11 cellular contexts compared by ENCODE assay signal in the genomic region with DNA sequence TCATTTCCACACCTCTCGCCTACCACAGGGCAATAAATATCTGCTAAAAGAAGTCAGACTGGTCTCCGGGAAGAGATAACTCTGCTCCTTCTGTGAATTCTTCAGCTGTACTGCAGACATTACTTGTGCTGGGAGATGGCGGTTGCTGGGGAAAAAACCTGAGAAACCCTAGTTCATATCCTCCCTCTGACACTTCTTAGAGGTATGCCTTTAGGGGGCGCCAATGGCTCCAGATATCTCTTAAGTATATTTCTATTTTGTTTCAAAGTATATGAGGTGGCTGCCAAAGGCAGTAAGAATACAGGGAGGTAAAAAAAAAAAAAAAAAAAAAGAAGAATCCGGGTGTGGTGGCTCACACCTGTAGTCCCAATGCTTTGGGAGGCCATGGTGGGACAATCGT.
DNase-seq lines count a peak whose midpoint lies in the region; ATAC-seq and TF ChIP-seq lines count a peak whose summit lies in the region.
"Had no signal": no experiment of that assay in that cellular context is flagged by ENCODE, and none has a peak within 500 bp of the region (broad histone marks: within the 10 kb centered on the region; RNA-seq: fewer than 3 reads in every experiment).

No MANE protein-coding gene starts in this region.

- H3K9ac ChIP-seq in smooth muscle cell (ENCODE audit: low read depth): no peak overlapping the region

- H3K9me3 Mint-ChIP-seq in activated naive CD4-positive, alpha-beta T cell treated with anti-CD3 and anti-CD28 coated beads for 36 hours: no peaks in the 10 kb centered on the region
- no peaks in the 10 kb centered on the region for H3K9me3 Mint-ChIP-seq in chondrocyte (ENCODE audit: low read depth)

- H2AFZ ChIP-seq in smooth muscle cell (ENCODE audit: low read depth): no peak overlapping the region

- no peaks in the 10 kb centered on the region for H3F3A ChIP-seq in smooth muscle cell (ENCODE audit: low read depth)

- H3K27ac Mint-ChIP-seq in activated naive CD4-positive, alpha-beta T cell treated with anti-CD3 and anti-CD28 coated beads for 36 hours: no peak overlapping the region
- no peak overlapping the region for H3K27ac Mint-ChIP-seq in chondrocyte (ENCODE audit: unreplicated experiment)

- CTCF ChIA-PET in activated naive CD4-positive, alpha-beta T cell treated with anti-CD3 and anti-CD28 coated beads for 36 hours (lab: Charles Lee): interaction anchor here (1.6 to 2.4 kb wide), 2 partner anchors 10 to 11 kb away, joined by 6 to 8 read pairs; no protein-coding TSS in a partner anchor

- H3K79me2 ChIP-seq in smooth muscle cell (ENCODE audit: low read depth): no peaks in the 10 kb centered on the region

- H3K27ac ChIP-seq in smooth muscle cell (ENCODE audit: low read depth): no peak overlapping the region
- H3K27ac ChIP-seq: SJSA1 had no signal

- no peak for ATAC-seq in GM21529 (IDR thresholded peaks at IDR 0.05; ENCODE audit: unreplicated experiment)

- no peak overlapping the region for H3K4me3 ChIP-seq in smooth muscle cell
- H3K4me3 ChIP-seq: SJSA1 had no signal

- DNase-seq in activated naive CD4-positive, alpha-beta T cell treated with anti-CD3 and anti-CD28 coated beads for 36 hours: peak; percentile 62
- no peak for DNase-seq in activated naive CD4-positive, alpha-beta T cell (lab: John Stamatoyannopoulos, UW)
- DNase-seq in LHCN-M2 (ENCODE audit: low read depth) (peak; percentile 16), chondrocyte (ENCODE audit: low spot score) (no peak), smooth muscle cell (lab: John Stamatoyannopoulos, UW; ENCODE audit: unreplicated experiment) (no peak), SHP77 (lab: John Stamatoyannopoulos, UW) (no peak), NCI-H146 treated with DMSO at 0.1 percent for 48 hours (lab: John Stamatoyannopoulos, UW; ENCODE audit: unreplicated experiment) (no peak)
- DNase-seq: activated effector memory CD4-positive, alpha-beta T cell treated with Interleukin-2 at 50 U/mL for 16 hours; DMS79 had no signal

- H3K4me2 ChIP-seq in smooth muscle cell: no peak overlapping the region

- no peaks in the 10 kb centered on the region for H3K4me1 Mint-ChIP-seq in activated naive CD4-positive, alpha-beta T cell treated with anti-CD3 and anti-CD28 coated beads for 36 hours (ENCODE audit: low read depth)
- peaks cover 4% of the 10 kb centered on the region for H3K4me1 Mint-ChIP-seq in chondrocyte (ENCODE audit: low read depth)

- H3K36me3 Mint-ChIP-seq in activated naive CD4-positive, alpha-beta T cell treated with anti-CD3 and anti-CD28 coated beads for 36 hours (ENCODE audit: low read depth): peaks cover 2% of the 10 kb centered on the region
- H3K36me3 Mint-ChIP-seq in chondrocyte (ENCODE audit: low read depth): no peaks in the 10 kb centered on the region

- peaks cover 5% of the 10 kb centered on the region for H3K4me1 ChIP-seq in smooth muscle cell (ENCODE audit: low read depth)

- no peaks in the 10 kb centered on the region for H3K27me3 ChIP-seq in smooth muscle cell (ENCODE audit: low read depth)
- H3K27me3 ChIP-seq: SJSA1 had no signal

- H4K20me1 ChIP-seq in smooth muscle cell (ENCODE audit: low read depth): no peaks in the 10 kb centered on the region

- peaks cover 6% of the 10 kb centered on the region for H3K36me3 ChIP-seq in smooth muscle cell (ENCODE audit: low read depth)
- H3K36me3 ChIP-seq: SJSA1 had no signal

- no peaks in the 10 kb centered on the region for H3K27me3 Mint-ChIP-seq in activated naive CD4-positive, alpha-beta T cell treated with anti-CD3 and anti-CD28 coated beads for 36 hours (ENCODE audit: low read depth)
- H3K27me3 Mint-ChIP-seq in chondrocyte (ENCODE audit: low read depth): no peaks in the 10 kb centered on the region

- no peak overlapping the region for H3K4me3 Mint-ChIP-seq in activated naive CD4-positive, alpha-beta T cell treated with anti-CD3 and anti-CD28 coated beads for 36 hours
- H3K4me3 Mint-ChIP-seq in chondrocyte (ENCODE audit: unreplicated experiment): no peak overlapping the region

- WGBS in smooth muscle cell (ENCODE audit: low lambda C conversion rate): 75% methylated on average over 6 of the region's 6 CpGs

- intact Hi-C loops in activated naive CD4-positive, alpha-beta T cell treated with anti-CD3 and anti-CD28 coated beads for 36 hours (cut with micrococcal nuclease): loop anchor here (1.0 kb wide), 1 partner anchor 483 kb away; no protein-coding TSS in a partner anchor

- H3K9me3 ChIP-seq in smooth muscle cell (replicated peaks; ENCODE audit: low read depth): no peaks in the 10 kb centered on the region
- H3K9me3 ChIP-seq: SJSA1 had no signal

- TF ChIP-seq CTCF in chondrocyte (IDR thresholded peaks at IDR 0.05) (peak; percentile 65), smooth muscle cell (IDR thresholded peaks at IDR 0.05; ENCODE audit: borderline replicate concordance, insufficient read depth, poor library complexity, severe bottlenecking) (peak; percentile 28)

Comparison
In these comparisons a context has a peak if more than half of its experiments do, and no peak if none do; other contexts are left out.
1. DNase-seq: peak in activated naive CD4-positive, alpha-beta T cell treated with anti-CD3 and anti-CD28 coated beads for 36 hours (single experiment) and LHCN-M2 (single experiment); none in activated naive CD4-positive, alpha-beta T cell (0 of 4), chondrocyte (single experiment), smooth muscle cell (single experiment), SHP77 (0 of 2) and NCI-H146 treated with DMSO at 0.1 percent for 48 hours (single experiment).